32 cellular contexts compared by ENCODE assay signal in the genomic region with DNA sequence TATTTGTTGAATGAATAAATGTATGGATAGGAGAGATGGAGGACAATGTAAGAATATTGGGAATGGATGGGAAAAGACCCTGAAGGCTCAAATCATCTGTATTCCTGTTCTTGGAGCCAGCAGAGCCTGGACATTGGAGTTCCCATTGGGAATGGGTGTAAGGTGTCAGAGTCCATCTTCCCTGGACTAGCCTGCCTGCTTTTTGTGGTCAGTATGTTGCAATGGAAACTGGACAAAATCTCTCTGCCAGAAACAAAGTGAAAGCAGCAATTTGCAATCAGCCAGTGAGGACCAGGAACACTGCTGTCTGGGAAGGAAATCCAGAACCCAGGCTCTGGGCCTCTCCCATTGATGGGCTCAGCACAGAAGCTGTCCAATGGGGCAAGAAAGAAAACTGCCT.
"Had no signal": no experiment of that assay in that cellular context is flagged by ENCODE, and none has a peak within 500 bp of the region (broad histone marks: within the 10 kb centered on the region; RNA-seq: fewer than 3 reads in every experiment).

No MANE protein-coding gene starts in this region.

- H3K79me2 ChIP-seq: hepatocyte had no signal

- H3K36me3 Mint-ChIP-seq: memory B cell; neural progenitor cell; stimulated activated memory B cell treated with anti-CD40 and anti-IgM and Interleukin-4, amounts not matched to agents 10 μg/mL and 1 μg/mL and 100 μg/mL, for 72 hours had no signal

- H3K4me1 ChIP-seq: esophagus squamous epithelium, gastrocnemius medialis, prostate gland, right atrium auricular region, sigmoid colon, spleen, testis, tibial artery, upper lobe of left lung had no signal

- H3K4me3 ChIP-seq: esophagus squamous epithelium, gastrocnemius medialis, hepatocyte, lung, neural progenitor cell, prostate gland, right atrium auricular region, sigmoid colon, skin epidermis, spleen, testis, tibial artery, upper lobe of left lung had no signal

- H3K9me3 Mint-ChIP-seq: memory B cell; nephron; neural progenitor cell; stimulated activated memory B cell treated with anti-CD40 and anti-IgM and Interleukin-4, amounts not matched to agents 10 μg/mL and 1 μg/mL and 100 μg/mL, for 72 hours had no signal

- ATAC-seq: effector memory CD8-positive, alpha-beta T cell; gastrocnemius medialis; left colon; left ventricle myocardium superior; stimulated activated memory B cell treated with anti-CD40 and anti-IgM and Interleukin-4, amounts not matched to agents 10 μg/mL and 1 μg/mL and 100 μg/mL, for 72 hours; stimulated activated naive CD8-positive, alpha-beta T cell treated with anti-CD3 and anti-CD28 coated beads, Interleukin-15, Interleukin-2, amounts not matched to agents 100 U/mL and 50 U/mL, for 24 hours had no signal

- H2AFZ ChIP-seq: hepatocyte, neural progenitor cell had no signal

- DNase-seq: cerebellar nuclear complex; cortex of kidney; effector memory CD8-positive, alpha-beta T cell; erythroblast; esophagus squamous epithelium; foreskin fibroblast; gastrocnemius medialis; head of caudate nucleus; kidney glomerular epithelial cell; left colon; left ventricle myocardium superior; nucleus accumbens; sigmoid colon; spleen; stimulated activated CD4-positive, alpha-beta T cell treated with anti-CD3 and anti-CD28 coated beads, Interleukin-4, amount 100 ng/mL, for 4 hours; stimulated activated naive CD8-positive, alpha-beta T cell treated with anti-CD3 and anti-CD28 coated beads, Interleukin-15, Interleukin-2, amounts not matched to agents 100 U/mL and 50 U/mL, for 24 hours; substantia nigra; testis; tibial artery; upper lobe of left lung had no signal

- H3K4me2 ChIP-seq: hepatocyte, neural progenitor cell had no signal

- H3K4me3 Mint-ChIP-seq: effector memory CD8-positive, alpha-beta T cell; memory B cell; nephron; neural progenitor cell; stimulated activated memory B cell treated with anti-CD40 and anti-IgM and Interleukin-4, amounts not matched to agents 10 μg/mL and 1 μg/mL and 100 μg/mL, for 72 hours had no signal

- H3K27ac Mint-ChIP-seq: effector memory CD8-positive, alpha-beta T cell; memory B cell; nephron; neural progenitor cell; stimulated activated memory B cell treated with anti-CD40 and anti-IgM and Interleukin-4, amounts not matched to agents 10 μg/mL and 1 μg/mL and 100 μg/mL, for 72 hours had no signal

- H3K4me1 Mint-ChIP-seq: memory B cell; nephron; neural progenitor cell; stimulated activated memory B cell treated with anti-CD40 and anti-IgM and Interleukin-4, amounts not matched to agents 10 μg/mL and 1 μg/mL and 100 μg/mL, for 72 hours had no signal

- H3K27me3 ChIP-seq: neural progenitor cell, right atrium auricular region, sigmoid colon, testis, tibial artery, upper lobe of left lung had no signal

- FAIRE-seq: endometrium, islet of Langerhans, urothelium cell line had no signal

- H3K36me3 ChIP-seq: esophagus squamous epithelium, gastrocnemius medialis, neural progenitor cell, prostate gland, right atrium auricular region, sigmoid colon, spleen, tibial artery, upper lobe of left lung had no signal

- H3K9me3 ChIP-seq: esophagus squamous epithelium, gastrocnemius medialis, prostate gland, right atrium auricular region, sigmoid colon, spleen, testis, tibial artery, upper lobe of left lung had no signal

- H3K9ac ChIP-seq: neural progenitor cell had no signal

- H3K27ac ChIP-seq: esophagus squamous epithelium, gastrocnemius medialis, hepatocyte, neural progenitor cell, prostate gland, right atrium auricular region, sigmoid colon, skin epidermis, spleen, testis, tibial artery, upper lobe of left lung had no signal
